Comparison of ENCODE assay signal across 22 cellular contexts in genomic region chr3:45762647-45763330, GRCh38. TPM values are rescaled to one million over a fixed set of nuclear protein-coding genes. Genes with fewer than 3 reads are reported as not detected.
"Had no signal": no experiment of that assay in that cellular context is flagged by ENCODE, and none has a peak within 500 bp of the region (broad histone marks: within the 10 kb centered on the region; RNA-seq: fewer than 3 reads in every experiment).

No MANE protein-coding gene starts in this region.

- H3K4me1 ChIP-seq: esophagus squamous epithelium, left ventricle myocardium inferior, testis, upper lobe of right lung had no signal

- H3K9me3 ChIP-seq: esophagus squamous epithelium, gastroesophageal sphincter, lower lobe of right lung, testis, upper lobe of right lung had no signal

- FAIRE-seq: keratinocyte had no signal

- H3K4me3 ChIP-seq: esophagus squamous epithelium, gastroesophageal sphincter, left ventricle myocardium inferior, lower lobe of right lung, testis, tibial nerve, upper lobe of right lung had no signal

- H3K27ac ChIP-seq: esophagus squamous epithelium, gastroesophageal sphincter, left ventricle myocardium inferior, lower lobe of right lung, testis, tibial nerve, upper lobe of right lung had no signal

- ATAC-seq: effector memory CD8-positive, alpha-beta T cell; gastroesophageal sphincter; left cardiac atrium; lower lobe of right lung; right cardiac atrium; stimulated activated memory B cell treated with anti-CD40 and anti-IgM and Interleukin-4, amounts not matched to agents 10 μg/mL and 1 μg/mL and 100 μg/mL, for 72 hours; stimulated activated naive CD8-positive, alpha-beta T cell treated with anti-CD3 and anti-CD28 coated beads, Interleukin-15, amount 100 ng/mL, for 72 hours; upper lobe of right lung had no signal

- H3K4me3 Mint-ChIP-seq: central memory CD8-positive, alpha-beta T cell; effector memory CD8-positive, alpha-beta T cell; memory B cell; naive B cell; nephron; stimulated activated memory B cell treated with anti-CD40 and anti-IgM and Interleukin-4, amounts not matched to agents 10 μg/mL and 1 μg/mL and 100 μg/mL, for 72 hours; stimulated activated naive CD8-positive, alpha-beta T cell treated with anti-CD3 and anti-CD28 coated beads, Interleukin-15, amount 100 ng/mL, for 72 hours had no signal

- H3K27ac Mint-ChIP-seq: effector memory CD8-positive, alpha-beta T cell; memory B cell; nephron; stimulated activated memory B cell treated with anti-CD40 and anti-IgM and Interleukin-4, amounts not matched to agents 10 μg/mL and 1 μg/mL and 100 μg/mL, for 72 hours; stimulated activated naive CD8-positive, alpha-beta T cell treated with anti-CD3 and anti-CD28 coated beads, Interleukin-15, amount 100 ng/mL, for 72 hours had no signal

- H3K36me3 ChIP-seq: esophagus squamous epithelium, gastroesophageal sphincter, left ventricle myocardium inferior, lower lobe of right lung, tibial nerve, upper lobe of right lung had no signal

- H3K27me3 ChIP-seq: testis, tibial nerve, upper lobe of right lung had no signal

- H3K9me3 Mint-ChIP-seq: central memory CD8-positive, alpha-beta T cell; effector memory CD8-positive, alpha-beta T cell had no signal

- DNase-seq: effector memory CD8-positive, alpha-beta T cell; esophagus squamous epithelium; foreskin fibroblast; glutamatergic neuron; left cardiac atrium; left ventricle myocardium inferior; lower lobe of right lung; midbrain; naive B cell; right cardiac atrium; stimulated activated CD4-positive, alpha-beta T cell treated with anti-CD3 and anti-CD28 coated beads, Interleukin-4, amount 100 ng/mL, for 1 hour; stimulated activated naive CD8-positive, alpha-beta T cell treated with anti-CD3 and anti-CD28 coated beads, Interleukin-15, amount 100 ng/mL, for 72 hours; testis; upper lobe of right lung had no signal

- H3K4me1 Mint-ChIP-seq: nephron had no signal

RNA-seq across cellular contexts. Expression of gene SLC6A20, which starts 33.5 kb away (rescaled TPM):
- total RNA-seq: left ventricle myocardium inferior, pulmonary artery endothelial cell, right cardiac atrium had no signal
- polyA plus RNA-seq: right cardiac atrium had no signal
